18 cellular contexts compared by ENCODE assay signal in the genomic region with DNA sequence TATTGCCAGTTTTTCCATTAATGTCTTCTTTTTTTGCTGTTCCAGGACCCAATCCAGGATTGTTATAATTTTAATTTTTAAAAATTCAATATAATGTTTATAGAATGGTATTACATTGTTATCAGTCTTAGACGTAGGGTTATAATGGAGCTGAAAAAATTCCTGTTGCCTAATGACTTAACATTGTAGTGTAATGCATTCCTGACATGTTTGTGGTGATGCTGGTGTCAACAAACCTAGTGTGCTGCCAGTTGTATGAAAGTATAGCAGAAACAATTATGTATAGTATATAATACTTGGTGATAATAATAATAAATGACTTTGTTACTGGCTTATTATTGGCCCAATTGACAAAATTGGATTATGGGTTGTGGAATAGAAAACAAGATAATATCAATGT. TPM values are rescaled to one million over a fixed set of nuclear protein-coding genes. Genes with fewer than 3 reads are reported as not detected.
DNase-seq lines count a peak whose midpoint lies in the region; ATAC-seq and TF ChIP-seq lines count a peak whose summit lies in the region.
"Had no signal": no experiment of that assay in that cellular context is flagged by ENCODE, and none has a peak within 500 bp of the region (broad histone marks: within the 10 kb centered on the region; RNA-seq: fewer than 3 reads in every experiment).

No MANE protein-coding gene starts in this region.

- ATAC-seq in GM21717 (IDR thresholded peaks at IDR 0.05; ENCODE audit: unreplicated experiment) (no peak), HG03135 (IDR thresholded peaks at IDR 0.05; ENCODE audit: unreplicated experiment) (no peak), HG02623 (IDR thresholded peaks at IDR 0.05; ENCODE audit: unreplicated experiment) (no peak), GM21529 (IDR thresholded peaks at IDR 0.05; ENCODE audit: unreplicated experiment) (no peak)
- ATAC-seq: heart left ventricle had no signal

- H3K4me3 ChIP-seq in epithelial cell of esophagus (ENCODE audit: low read length): no peak overlapping the region
- H3K4me3 ChIP-seq: BLaER1 treated with 17β-estradiol and CSF1 and Interleukin-3, amounts not matched to agents 10 nM and 100 nM; cardiac muscle cell; heart left ventricle; SK-N-MC had no signal

- DNase-seq in EH (ENCODE audit: low read depth) (peak; percentile 76), RPMI7951 (ENCODE audit: low read depth) (peak; percentile 21), epithelial cell of esophagus (ENCODE audit: low read depth) (peak; percentile 59), myocyte (ENCODE audit: low read depth) (peak; percentile 67)
- DNase-seq: activated gamma-delta T cell, DND-41, heart left ventricle, NCI-H1105 had no signal

- TF ChIP-seq CTCF in epithelial cell of esophagus (IDR thresholded peaks at IDR 0.05; ENCODE audit: insufficient read depth, low read depth, low read length, missing control alignments): no peak

RNA-seq across cellular contexts. Expression of a gene that starts 30.4 kb away (rescaled TPM):
- total RNA-seq in RPMI7951 (2014; rRNA removed; shearing (Covaris generic)): 13.0 and 15.7 TPM in 2 replicates
- total RNA-seq in myocyte: 16.9 and 29.0 TPM in 2 replicates
- 9.8 TPM for polyA plus RNA-seq in myocyte (2012)

RNA-seq across cellular contexts. Expression of a gene that starts 50.1 kb away (rescaled TPM):
- total RNA-seq in RPMI7951 (2014; rRNA removed; shearing (Covaris generic)): not detected in 2 replicates
- not detected in 2 replicates for total RNA-seq in myocyte
- not detected for polyA plus RNA-seq in myocyte (2012)
- total RNA-seq: activated CD8-positive, alpha-beta memory T cell treated with anti-CD3 and anti-CD28 coated beads for 36 hours; cardiac muscle cell; heart left ventricle; pulmonary artery endothelial cell had no signal
- polyA plus RNA-seq: cardiac muscle cell, heart left ventricle, IgD-negative memory B cell had no signal

Comparison
In these comparisons a context has a peak if more than half of its experiments do, and no peak if none do; other contexts are left out.
1. DNase-seq: peak in every context shown above with its lines; median percentile 76 in EH; 67 in myocyte; 59 in epithelial cell of esophagus; 21 in RPMI7951.